In genomic region chr20:52191132-52191435, GRCh38 we compare ENCODE assay signal across 8 cellular contexts. TPM values are rescaled to one million over a fixed set of nuclear protein-coding genes. Genes with fewer than 3 reads are reported as not detected.
A peak's percentile ranks its signal among the peaks of the same experiment; 100 is the strongest.
DNase-seq lines count a peak whose midpoint lies in the region; ATAC-seq and FAIRE-seq lines count a peak whose summit lies in the region.

No MANE protein-coding gene starts in this region.

- H3K9me3 ChIP-seq in adipocyte (ENCODE audit: control insufficient read depth, low read length) (no peaks in the 10 kb centered on the region), iPS DF 6.9 (ENCODE audit: control insufficient read depth, insufficient read depth, low read length) (no peaks in the 10 kb centered on the region), small intestine (ENCODE audit: control insufficient read depth, low read depth) (no peaks in the 10 kb centered on the region)

- FAIRE-seq in small intestine (lab: Jason Lieb, UNC) = no peak

- WGBS in iPS DF 6.9 (ENCODE audit: insufficient coverage, insufficient read length) = no CpG with 5 or more reads among the region's 17 CpGs
- WGBS in small intestine, 3 donors = 0 to 1% (median 1%) methylated on average over 15 to 17 of the region's 17 CpGs

- peak overlapping the region; percentile 98 for H3K4me3 ChIP-seq in adipocyte (ENCODE audit: low read length)
- peak overlapping the region; percentile 74; the same call in 1 of the 2 replicates for H3K4me3 ChIP-seq in iPS DF 6.9 (ENCODE audit: low read length)
- peak overlapping the region; percentile 80 to 92 for H3K4me3 ChIP-seq in small intestine (ENCODE audit: low read depth in 1 of 2, low read length in 2 of 2)

- H3K36me3 ChIP-seq in adipocyte (ENCODE audit: control insufficient read depth, insufficient read depth, low read length, severe bottlenecking) = peaks cover 8% of the 10 kb centered on the region
- no peaks in the 10 kb centered on the region for H3K36me3 ChIP-seq in iPS DF 6.9 (ENCODE audit: control insufficient read depth, insufficient read depth, low read length)
- H3K36me3 ChIP-seq in small intestine (ENCODE audit: control insufficient read depth in 2 of 2, insufficient read depth in 2 of 2, low read length in 2 of 2) = peaks cover 2 to 4% of the 10 kb centered on the region in 2 donors

- no peaks in the 10 kb centered on the region for H3K27me3 ChIP-seq in adipocyte (replicated peaks; ENCODE audit: control insufficient read depth, insufficient read depth, low read length)
- no peaks in the 10 kb centered on the region; the same call in 1 of the 2 replicates for H3K27me3 ChIP-seq in iPS DF 6.9 (ENCODE audit: control insufficient read depth, insufficient read depth, low read length)
- H3K27me3 ChIP-seq in small intestine (ENCODE audit: control insufficient read depth in 2 of 2, insufficient read depth in 2 of 2, low read length in 2 of 2) = no peaks in the 10 kb centered on the region

- H3K4me1 ChIP-seq in adipocyte (ENCODE audit: control insufficient read depth, insufficient read depth, low read length) (peaks cover 9% of the 10 kb centered on the region), iPS DF 6.9 (ENCODE audit: control insufficient read depth, insufficient read depth, low read length) (no peaks in the 10 kb centered on the region; the same call in 1 of the 2 replicates), small intestine (ENCODE audit: control insufficient read depth in 2 of 2, insufficient read depth in 1 of 2, low read depth in 1 of 2, low read length in 1 of 2) (peaks cover 0 to 5% of the 10 kb centered on the region in 2 donors)

- H3K9ac ChIP-seq in adipocyte (ENCODE audit: low read length) = peak overlapping the region; percentile 93

- H3K27ac ChIP-seq in iPS DF 6.9 (ENCODE audit: low read length) (no peak overlapping the region), small intestine (ENCODE audit: low read depth in 1 of 2, low read length in 1 of 2) (peak overlapping the region; percentile 68 to 98)

- DNase-seq in Ammon's horn (ENCODE audit: low spot score) = peak; percentile 72
- DNase-seq in HS-27A (ENCODE audit: low read depth) = peak; percentile 40
- DNase-seq in adipocyte (ENCODE audit: low read depth) = peak; percentile 65
- no peak for DNase-seq in iPS DF 6.9 (ENCODE audit: low read depth, low spot score)
- no peak for DNase-seq in small intestine
- no peak for DNase-seq in central memory CD4-positive, alpha-beta T cell
- no peak for DNase-seq in NCI-H187 treated with DMSO at 0.1 percent for 48 hours (lab: John Stamatoyannopoulos, UW)

- peak; percentile 39 for ATAC-seq in GM19324 (IDR thresholded peaks at IDR 0.05; ENCODE audit: low FRiP score, unreplicated experiment)

RNA-seq across cellular contexts. Expression of gene ZFP64, which starts 0.5 kb away (rescaled TPM):
- polyA plus RNA-seq in small intestine = 1 to 10 TPM; 4.1 to 9.3 (median 5.8) TPM

Comparison
In these comparisons a context has a peak if more than half of its experiments do, and no peak if none do; other contexts are left out.
1. DNase-seq: peak in Ammon's horn (single experiment), HS-27A (single experiment) and adipocyte (single experiment); none in iPS DF 6.9 (single experiment), small intestine (single experiment), central memory CD4-positive, alpha-beta T cell (single experiment) and NCI-H187 treated with DMSO at 0.1 percent for 48 hours (single experiment).
2. Peak in every context shown above with its lines, with median percentiles within 50 percentile points of each other: H3K4me3 ChIP-seq.